ENCODE assay signal across 8 cellular contexts in genomic region chr14:105093426-105094192, GRCh38. TPM values are rescaled to one million over a fixed set of nuclear protein-coding genes. Genes with fewer than 3 reads are reported as not detected.
DNase-seq lines count a peak whose midpoint lies in the region; ATAC-seq lines count a peak whose summit lies in the region.

No MANE protein-coding gene starts in this region.

- H3K27me3 ChIP-seq in adipocyte (replicated peaks; ENCODE audit: control insufficient read depth, insufficient read depth, low read length) (peaks cover 12% of the 10 kb centered on the region), right cardiac atrium (ENCODE audit: control insufficient read depth, insufficient read depth) (no peaks in the 10 kb centered on the region)

- H3K9ac ChIP-seq in SK-N-MC (ENCODE audit: insufficient read length) (peak overlapping the region; percentile 79), adipocyte (ENCODE audit: low read length) (peak overlapping the region; percentile 87)

- WGBS in right cardiac atrium, result under 1% methylated on average over 77 of the region's 77 CpGs

- ATAC-seq in HG03432 (IDR thresholded peaks at IDR 0.05; ENCODE audit: unreplicated experiment) (peak; percentile 69), right cardiac atrium (peak; percentile 49 to 56), sciatic nerve (peak; percentile 56)

- H3K36me3 ChIP-seq in SK-N-MC (ENCODE audit: insufficient read depth, low read length) (no peaks in the 10 kb centered on the region), adipocyte (ENCODE audit: control insufficient read depth, insufficient read depth, low read length, severe bottlenecking) (no peaks in the 10 kb centered on the region)

- intact Hi-C loops in right cardiac atrium (cut with DNase I), result loop anchor here (5.0 to 10.0 kb wide), 4 partner anchors 69 to 191 kb away; partner anchors contain the start of gene JAG2 (in 1 of the 4)
- intact Hi-C loops in sciatic nerve (cut with DNase I), result no loop called here

- H3K4me1 ChIP-seq in adipocyte (ENCODE audit: control insufficient read depth, insufficient read depth, low read length), result peaks cover 17% of the 10 kb centered on the region
- no peaks in the 10 kb centered on the region for H3K4me1 ChIP-seq in right cardiac atrium (ENCODE audit: control insufficient read depth, insufficient read depth, low read length)

- H3K27ac ChIP-seq in SK-N-MC (no peak overlapping the region), right cardiac atrium (ENCODE audit: low read length) (peak overlapping the region; percentile 15)

- DNase-seq in SIG-M5 treated with dmso at 0.1 percent for 504 hours (lab: John Stamatoyannopoulos, UW; ENCODE audit: unreplicated experiment) (peak; percentile 61), SIG-M5 (lab: John Stamatoyannopoulos, UW) (no peak), SK-N-MC (ENCODE audit: low read depth, low spot score) (no peak), adipocyte (ENCODE audit: low read depth) (peak; percentile 80), right cardiac atrium (peak; percentile 79 to 93 (median 92)), sciatic nerve (ENCODE audit: low spot score) (peak; percentile 81), hippocampal formation (lab: John Stamatoyannopoulos, UW) (no peak)

- peak overlapping the region; percentile 92 for H3K4me3 ChIP-seq in SK-N-MC
- peak overlapping the region; percentile 84 for H3K4me3 ChIP-seq in adipocyte (ENCODE audit: low read length)
- H3K4me3 ChIP-seq in right cardiac atrium (ENCODE audit: low read length), result peak overlapping the region; percentile 55

- H3K9me3 ChIP-seq in SK-N-MC (ENCODE audit: low read depth, low read length) (no peaks in the 10 kb centered on the region), adipocyte (ENCODE audit: control insufficient read depth, low read length) (peaks cover 4% of the 10 kb centered on the region), right cardiac atrium (ENCODE audit: control insufficient read depth, low read length) (no peaks in the 10 kb centered on the region)

RNA-seq across cellular contexts. Expression of gene GPR132, which starts 28.4 kb away (rescaled TPM):
- under 1 TPM; 0.62 to 0.80 (median 0.73) TPM for total RNA-seq in right cardiac atrium
- polyA plus RNA-seq in right cardiac atrium, result 0.32 TPM
- 3.2 TPM for total RNA-seq in sciatic nerve

Comparison
In these comparisons a context has a peak if more than half of its experiments do, and no peak if none do; other contexts are left out.
1. DNase-seq: peak in SIG-M5 treated with dmso at 0.1 percent for 504 hours (single experiment), adipocyte (single experiment), right cardiac atrium (3 of 3) and sciatic nerve (single experiment); none in SIG-M5 (single experiment), SK-N-MC (single experiment) and hippocampal formation (0 of 2).
2. Peak in every context shown above with its lines, with median percentiles within 50 percentile points of each other: ATAC-seq and H3K4me3 ChIP-seq.